In genomic region chr12:64633940-64634337, GRCh38 we compare ENCODE assay signal across 7 cellular contexts. TPM values are rescaled to one million over a fixed set of nuclear protein-coding genes. Genes with fewer than 3 reads are reported as not detected.
A peak's percentile ranks its signal among the peaks of the same experiment; 100 is the strongest.
DNase-seq lines count a peak whose midpoint lies in the region; ATAC-seq, FAIRE-seq and TF ChIP-seq lines count a peak whose summit lies in the region.

No MANE protein-coding gene starts in this region.

- H3K9me3 Mint-ChIP-seq in dendritic cell treated with granulocyte-macrophage colony-stimulating factor and Interleukin-4, amounts not matched to agents 40 ng/mL and 50 ng/mL, for 4 days: peaks cover 18% of the 10 kb centered on the region

- H3K36me3 Mint-ChIP-seq in dendritic cell treated with granulocyte-macrophage colony-stimulating factor and Interleukin-4, amounts not matched to agents 40 ng/mL and 50 ng/mL, for 4 days (ENCODE audit: low read depth): peaks cover 60% of the 10 kb centered on the region

- H3K27me3 ChIP-seq in pancreas: no peaks in the 10 kb centered on the region

- intact Hi-C loops in dendritic cell treated with granulocyte-macrophage colony-stimulating factor and Interleukin-4, amounts not matched to agents 40 ng/mL and 50 ng/mL, for 4 days (cut with micrococcal nuclease): loop anchor here (5.0 kb wide), 1 partner anchor 38 kb away; no protein-coding TSS in a partner anchor
- intact Hi-C loops in pancreas (cut with DNase I): no loop called here
- intact Hi-C loops in posterior cingulate gyrus (cut with DNase I): no loop called here

- ATAC-seq in GM21423 (IDR thresholded peaks at IDR 0.05; ENCODE audit: unreplicated experiment) (peak; percentile 57), pancreas (peak; percentile 93 to 94 (median 94))

- no peak for FAIRE-seq in pancreas (lab: Jason Lieb, UNC)

- no peaks in the 10 kb centered on the region for H3K27me3 Mint-ChIP-seq in dendritic cell treated with granulocyte-macrophage colony-stimulating factor and Interleukin-4, amounts not matched to agents 40 ng/mL and 50 ng/mL, for 4 days

- H3K9me3 ChIP-seq in pancreas: no peaks in the 10 kb centered on the region

- no peak overlapping the region for H3K4me3 ChIP-seq in pancreas

- peaks cover 68% of the 10 kb centered on the region for H3K4me1 Mint-ChIP-seq in dendritic cell treated with granulocyte-macrophage colony-stimulating factor and Interleukin-4, amounts not matched to agents 40 ng/mL and 50 ng/mL, for 4 days (ENCODE audit: low read depth)

- peak; percentile 50 for DNase-seq in NCI-H446 treated with DMSO at 0.1 percent for 48 hours (lab: John Stamatoyannopoulos, UW)
- peak in 5 of 6 donors; percentile 55 to 74 (median 68) for DNase-seq in pancreas
- no peak for DNase-seq in SKM-1 (lab: John Stamatoyannopoulos, UW; ENCODE audit: unreplicated experiment)
- DNase-seq in cortex of kidney (lab: John Stamatoyannopoulos, UW): no peak
- DNase-seq in posterior cingulate gyrus: no peak

- H3K4me3 Mint-ChIP-seq in dendritic cell treated with granulocyte-macrophage colony-stimulating factor and Interleukin-4, amounts not matched to agents 40 ng/mL and 50 ng/mL, for 4 days: no peak overlapping the region

- H3K36me3 ChIP-seq in pancreas: no peaks in the 10 kb centered on the region

- peak overlapping the region; percentile 65 for H3K27ac Mint-ChIP-seq in dendritic cell treated with granulocyte-macrophage colony-stimulating factor and Interleukin-4, amounts not matched to agents 40 ng/mL and 50 ng/mL, for 4 days

- H3K4me1 ChIP-seq in pancreas: peaks cover 3 to 16% (median 8%) of the 10 kb centered on the region in 3 donors

- TF ChIP-seq CTCF in pancreas (IDR thresholded peaks at IDR 0.05): no peak

- peak overlapping the region in 2 of 4 donors; percentile 0 to 60 for H3K27ac ChIP-seq in pancreas

RNA-seq across cellular contexts. Expression of gene RASSF3, which starts 23.6 kb away (rescaled TPM):
- 10 to 100 TPM; 13.7 to 36.5 (median 22.6) TPM for total RNA-seq in pancreas
- 1 to 10 TPM; 5.2 to 8.6 TPM for polyA plus RNA-seq in pancreas

Comparison
In these comparisons a context has a peak if more than half of its experiments do, and no peak if none do; other contexts are left out.
1. DNase-seq: peak in NCI-H446 treated with DMSO at 0.1 percent for 48 hours (single experiment) and pancreas (5 of 6); none in SKM-1 (single experiment), cortex of kidney (single experiment) and posterior cingulate gyrus (0 of 10).